3 cellular contexts compared by ENCODE assay signal in genomic region chr2:5652734-5653133, GRCh38. TPM values are rescaled to one million over a fixed set of nuclear protein-coding genes. Genes with fewer than 3 reads are reported as not detected.
"Had no signal": no experiment of that assay in that cellular context is flagged by ENCODE, and none has a peak within 500 bp of the region (broad histone marks: within the 10 kb centered on the region; RNA-seq: fewer than 3 reads in every experiment).

No MANE protein-coding gene starts in this region.

RNA-seq across cellular contexts. Expression of gene SOX11, which starts 39.5 kb away (rescaled TPM):
- total RNA-seq: MCF 10A, PC-9, SK-MEL-5 had no signal
